Comparison of ENCODE assay signal across 8 cellular contexts in the genomic region with DNA sequence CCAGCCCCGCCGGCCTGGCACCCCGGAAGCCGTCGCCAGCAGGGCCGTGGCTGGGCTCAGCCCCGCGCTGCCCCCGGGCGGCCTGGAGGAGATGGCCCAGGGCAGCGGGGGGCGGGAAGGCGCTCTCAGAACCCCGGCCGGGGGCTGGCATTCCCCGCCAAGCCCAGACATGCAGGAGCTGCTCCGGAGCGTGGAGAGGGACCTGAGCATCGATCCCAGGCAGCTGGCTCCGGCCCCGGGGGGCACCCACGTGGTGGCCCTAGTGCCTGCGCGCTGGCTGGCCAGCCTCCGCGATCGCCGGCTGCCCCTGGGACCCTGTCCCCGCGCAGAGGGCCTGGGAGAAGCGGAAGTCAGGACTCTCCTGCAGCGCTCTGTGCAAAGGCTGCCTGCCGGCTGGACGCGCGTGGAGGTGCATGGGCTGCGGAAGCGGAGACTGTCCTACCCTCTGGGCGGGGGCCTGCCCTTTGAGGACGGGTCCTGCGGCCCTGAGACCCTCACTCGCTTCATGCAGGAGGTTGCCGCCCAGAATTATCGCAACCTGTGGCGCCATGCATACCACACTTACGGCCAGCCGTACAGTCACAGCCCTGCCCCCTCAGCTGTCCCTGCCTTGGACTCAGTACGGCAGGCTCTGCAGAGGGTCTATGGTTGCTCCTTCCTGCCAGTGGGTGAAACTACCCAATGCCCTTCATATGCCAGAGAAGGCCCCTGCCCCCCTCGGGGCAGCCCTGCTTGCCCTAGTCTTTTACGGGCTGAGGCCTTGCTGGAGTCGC. TPM values are rescaled to one million over a fixed set of nuclear protein-coding genes. Genes with fewer than 3 reads are reported as not detected.
DNase-seq lines count a peak whose midpoint lies in the region; ATAC-seq, FAIRE-seq and TF ChIP-seq lines count a peak whose summit lies in the region.

No MANE protein-coding gene starts in this region.

- intact Hi-C loops in breast epithelium (cut with DNase I; ENCODE audit: low total_unique reads) (no loop called here), HepG2 (cut with micrococcal nuclease; ENCODE audit: unreplicated experiment) (no loop called here), testis (cut with DNase I; ENCODE audit: low total_unique reads) (no loop called here)

- H3K4me2 ChIP-seq in HepG2 (ENCODE audit: low read depth, low read length), result peak overlapping the region; percentile 97

- no peak overlapping the region for H2AFZ ChIP-seq in HepG2 (ENCODE audit: low read length)

- H3K4me1 ChIP-seq in breast epithelium (peaks cover 0 to 9% of the 10 kb centered on the region in 2 donors), HepG2 (ENCODE audit: insufficient read depth, low read length) (peaks cover 69% of the 10 kb centered on the region), testis (peaks cover 43% of the 10 kb centered on the region)

- peak overlapping the region; percentile 51 for H3K4me3 ChIP-seq in MG63
- peak overlapping the region; percentile 66 to 87 (median 82) for H3K4me3 ChIP-seq in breast epithelium
- peak overlapping the region; percentile 62 to 78 (median 64) for H3K4me3 ChIP-seq in HepG2 (replicated peaks in 1 of 3; ENCODE audit: insufficient read depth in 1 of 3, low read depth in 2 of 3, low read length in 3 of 3)
- peak overlapping the region; percentile 66 to 72 for H3K4me3 ChIP-seq in testis

- DNase-seq in CD1c-positive myeloid dendritic cell (ENCODE audit: extremely low spot score) (peak; percentile 74), MG63 (no peak), breast epithelium (ENCODE audit: low spot score in 2 of 2) (no peak), HepG2 (ENCODE audit: low spot score) (no peak), testis (no peak), mesenteric fat pad (ENCODE audit: low spot score) (no peak), HK-2 (ENCODE audit: unreplicated experiment) (no peak)

- no peaks in the 10 kb centered on the region for H3K36me3 ChIP-seq in MG63
- H3K36me3 ChIP-seq in breast epithelium, result no peaks in the 10 kb centered on the region
- peaks cover 0 to 1% of the 10 kb centered on the region in 2 experiments; a peak in 2 of 5 replicates for H3K36me3 ChIP-seq in HepG2 (replicated peaks in 1 of 2; ENCODE audit: control insufficient read depth in 1 of 2, insufficient read depth in 2 of 2, low read length in 2 of 2)
- no peaks in the 10 kb centered on the region for H3K36me3 ChIP-seq in testis (ENCODE audit: low read depth, missing control alignments)

- ATAC-seq in GM21381 (IDR thresholded peaks at IDR 0.05; ENCODE audit: unreplicated experiment), result peak; percentile 35
- ATAC-seq in HepG2, result peak; percentile 79

- in situ Hi-C loops in HepG2 (cut with HindIII; ENCODE audit: extremely low pct_ligation_motif_present, low pct_unique_long_range_greater_than_20kb), result loop anchor here (25.0 kb wide), 1 partner anchor 312 kb away; a partner anchor contains a TSS

- no peak; the same call in none of the 2 replicates for TF ChIP-seq RAD21 in HepG2 (CRISPR knock-in tag; IDR thresholded peaks at IDR 0.05)

- H3K27me3 ChIP-seq in MG63 (no peaks in the 10 kb centered on the region), breast epithelium (no peaks in the 10 kb centered on the region), HepG2 (ENCODE audit: control insufficient read depth in 1 of 2, insufficient read depth in 2 of 2, low read length in 2 of 2) (no peaks in the 10 kb centered on the region), testis (no peaks in the 10 kb centered on the region)

- TF ChIP-seq POLR2A in breast epithelium (IDR thresholded peaks at IDR 0.05), result no peak
- TF ChIP-seq POLR2A in HepG2 (IDR thresholded peaks at IDR 0.05; ENCODE audit: insufficient read depth in 1 of 2, low read depth in 2 of 2, low read length in 2 of 2), result no peak
- TF ChIP-seq POLR2A in testis (IDR thresholded peaks at IDR 0.05), result no peak

- 40% methylated on average over 2 of the region's 51 CpGs for WGBS in HepG2 (ENCODE audit: low lambda C conversion rate)
- WGBS in testis, 2 donors, result 0 to 24% methylated on average over 2 to 39 of the region's 51 CpGs

- TF ChIP-seq CTCF in breast epithelium (IDR thresholded peaks at IDR 0.05) (no peak), HepG2 (CRISPR knock-in tag; IDR thresholded peaks at IDR 0.05) (peak; percentile 32), testis (IDR thresholded peaks at IDR 0.05) (no peak)

- TF ChIP-seq EP300 in HepG2 (IDR thresholded peaks at IDR 0.05; ENCODE audit: low read depth in 2 of 2, low read length in 2 of 2), result no peak
- no peak for TF ChIP-seq EP300 in HepG2 (CRISPR knock-in tag; IDR thresholded peaks at IDR 0.05; ENCODE audit: borderline replicate concordance)

- H3K9ac ChIP-seq in HepG2 (ENCODE audit: insufficient read depth, low read depth, low read length), result peak overlapping the region; percentile 73

- POLR2A ChIA-PET in HepG2 (lab: Yijun Ruan, JAX), result interaction anchor here (0.7 to 17.5 kb wide), 11 partner anchors 8 to 85 kb away, joined by 3 to 299 read pairs (median 6); a partner anchor contains a TSS

- CTCF ChIA-PET in HepG2 (lab: Yijun Ruan, JAX; ENCODE audit: low intra/inter-chr PET ratio, low total read pairs), result no interaction called here

- no peaks in the 10 kb centered on the region for H4K20me1 ChIP-seq in HepG2 (ENCODE audit: insufficient read depth, low read length)

- BruUV-seq in HepG2 (replicated peaks; lab: Mats Ljungman, UMichigan), result no TSS peak

- no peaks in the 10 kb centered on the region for H3K9me3 ChIP-seq in MG63
- H3K9me3 ChIP-seq in breast epithelium, result no peaks in the 10 kb centered on the region
- no peaks in the 10 kb centered on the region for H3K9me3 ChIP-seq in HepG2 (ENCODE audit: low read length)
- H3K9me3 ChIP-seq in testis, result no peaks in the 10 kb centered on the region

- H3K27ac ChIP-seq in breast epithelium (peak overlapping the region; percentile 80 to 92), HepG2 (ENCODE audit: extremely low read length, insufficient read depth, low read length) (peak overlapping the region; percentile 77), testis (peak overlapping the region; percentile 68 to 90)

- peaks cover 23% of the 10 kb centered on the region for H3K79me2 ChIP-seq in HepG2 (ENCODE audit: insufficient read depth, low read length)

- FAIRE-seq in HepG2 (lab: Jason Lieb, UNC), result no peak

RNA-seq across cellular contexts. Expression of a gene that starts 0.6 kb away (rescaled TPM):
- 7.2 and 20.3 TPM in 2 replicates for total RNA-seq in MG63 (2014; rRNA removed; shearing (Covaris generic); ENCODE audit: low replicate concordance)
- total RNA-seq in breast epithelium, result 10 to 100 TPM; 36.6 to 52.6 (median 41.6) TPM
- total RNA-seq in HepG2 (2016; rRNA removed; fragmentation: Illumina TruSeq; extraction: Trizol), result 12.5 and 16.7 TPM in 2 replicates
- 3.6 and 3.9 TPM in 2 replicates for total RNA-seq in HepG2 (2016; cell fraction: cytosol; rRNA removed; fragmentation: Illumina TruSeq; extraction: Trizol; ENCODE audit: low read depth)
- total RNA-seq in HepG2 (2016; cell fraction: insoluble cytoplasmic fraction; rRNA removed; fragmentation: Illumina TruSeq; extraction: Trizol), result 9.9 and 18.3 TPM in 2 replicates
- 5.3 and 6.1 TPM in 2 replicates for total RNA-seq in HepG2 (2016; cell fraction: membrane; rRNA removed; fragmentation: Illumina TruSeq; extraction: Trizol)
- 16.0 and 19.6 TPM in 2 replicates for total RNA-seq in HepG2 (2016; cell fraction: nucleus; rRNA removed; fragmentation: Illumina TruSeq; extraction: Trizol)
- polyA plus RNA-seq in HepG2 (2011; rRNA removed), result 9.1 and 15.1 TPM in 2 replicates
- polyA plus RNA-seq in HepG2 (2011; cell fraction: cytosol; rRNA removed), result 6.4 and 10.5 TPM in 2 replicates
- 60.8 and 75.3 TPM in 2 replicates for polyA plus RNA-seq in HepG2 (2011; cell fraction: nucleus; rRNA removed)
- 8.5 and 12.5 TPM in 2 replicates for polyA plus RNA-seq in HepG2 (2012)
- polyA plus RNA-seq in HepG2 (2016; cell fraction: cytosol; fragmentation: Illumina TruSeq; extraction: Trizol; ENCODE audit: low read depth), result 1.8 and 2.2 TPM in 2 replicates
- polyA plus RNA-seq in HepG2 (2016; cell fraction: insoluble cytoplasmic fraction; fragmentation: Illumina TruSeq; extraction: Trizol; ENCODE audit: low read depth), result 10.4 and 13.7 TPM in 2 replicates
- polyA plus RNA-seq in HepG2 (2016; cell fraction: membrane; fragmentation: Illumina TruSeq; extraction: Trizol; ENCODE audit: low read depth), result 3.1 and 3.3 TPM in 2 replicates
- 42.6 and 43.3 TPM in 2 replicates for polyA plus RNA-seq in HepG2 (2016; cell fraction: nucleus; fragmentation: Illumina TruSeq; extraction: Trizol; ENCODE audit: insufficient read depth, low read depth)
- polyA minus RNA-seq in HepG2 (2011; rRNA and poly(A)+ RNA removed; ENCODE audit: low replicate concordance), result 15.7 and 46.8 TPM in 2 replicates
- 13.4 and 15.0 TPM in 2 replicates for polyA minus RNA-seq in HepG2 (2011; cell fraction: cytosol; rRNA and poly(A)+ RNA removed)
- 18.0 and 22.3 TPM in 2 replicates for polyA minus RNA-seq in HepG2 (2011; cell fraction: nucleus; rRNA and poly(A)+ RNA removed)
- 10 to 100 TPM; 58.4 to 71.4 TPM for total RNA-seq in testis
- 16.9 TPM for polyA plus RNA-seq in testis (ENCODE audit: insufficient read depth, low read depth, low replicate concordance)
- 47.4 TPM for total RNA-seq in mesenteric fat pad

RNA-seq across cellular contexts. Expression of a gene that starts 14.9 kb away (rescaled TPM):
- 0.37 and 0.59 TPM in 2 replicates for total RNA-seq in MG63 (2014; rRNA removed; shearing (Covaris generic); ENCODE audit: low replicate concordance)
- total RNA-seq in breast epithelium, result 10 to 100 TPM in 1 of 3 donors, 1 to 10 TPM in 2; 3.7 to 10.9 (median 6.9) TPM
- 0.84 and 1.1 TPM in 2 replicates for total RNA-seq in HepG2 (2016; rRNA removed; fragmentation: Illumina TruSeq; extraction: Trizol)
- 0.26 and 0.40 TPM in 2 replicates for total RNA-seq in HepG2 (2016; cell fraction: cytosol; rRNA removed; fragmentation: Illumina TruSeq; extraction: Trizol; ENCODE audit: low read depth)
- total RNA-seq in HepG2 (2016; cell fraction: insoluble cytoplasmic fraction; rRNA removed; fragmentation: Illumina TruSeq; extraction: Trizol), result 0.92 and 1.3 TPM in 2 replicates
- total RNA-seq in HepG2 (2016; cell fraction: membrane; rRNA removed; fragmentation: Illumina TruSeq; extraction: Trizol), result 0.86 and 1.1 TPM in 2 replicates
- total RNA-seq in HepG2 (2016; cell fraction: nucleus; rRNA removed; fragmentation: Illumina TruSeq; extraction: Trizol), result 0.84 and 0.94 TPM in 2 replicates
- 0.90 and 1.2 TPM in 2 replicates for polyA plus RNA-seq in HepG2 (2011; rRNA removed)
- 0.56 and 0.73 TPM in 2 replicates for polyA plus RNA-seq in HepG2 (2011; cell fraction: cytosol; rRNA removed)
- polyA plus RNA-seq in HepG2 (2011; cell fraction: nucleus; rRNA removed), result 0.92 and 1.4 TPM in 2 replicates
- 0.78 and 1.3 TPM in 2 replicates for polyA plus RNA-seq in HepG2 (2012)
- polyA plus RNA-seq in HepG2 (2016; cell fraction: cytosol; fragmentation: Illumina TruSeq; extraction: Trizol; ENCODE audit: low read depth), result 0.23 and 0.25 TPM in 2 replicates
- polyA plus RNA-seq in HepG2 (2016; cell fraction: insoluble cytoplasmic fraction; fragmentation: Illumina TruSeq; extraction: Trizol; ENCODE audit: low read depth), result 0.71 and 0.74 TPM in 2 replicates
- polyA plus RNA-seq in HepG2 (2016; cell fraction: membrane; fragmentation: Illumina TruSeq; extraction: Trizol; ENCODE audit: low read depth), result 0.47 and 0.49 TPM in 2 replicates
- 1.4 and 1.5 TPM in 2 replicates for polyA plus RNA-seq in HepG2 (2016; cell fraction: nucleus; fragmentation: Illumina TruSeq; extraction: Trizol; ENCODE audit: insufficient read depth, low read depth)
- polyA minus RNA-seq in HepG2 (2011; rRNA and poly(A)+ RNA removed; ENCODE audit: low replicate concordance), result 1.6 and 2.6 TPM in 2 replicates
- polyA minus RNA-seq in HepG2 (2011; cell fraction: cytosol; rRNA and poly(A)+ RNA removed), result 0.53 and 1.3 TPM in 2 replicates
- 1.3 and 1.6 TPM in 2 replicates for polyA minus RNA-seq in HepG2 (2011; cell fraction: nucleus; rRNA and poly(A)+ RNA removed)
- total RNA-seq in testis, result 1 to 10 TPM; 1.2 to 2.0 TPM
- 1.1 TPM for polyA plus RNA-seq in testis (ENCODE audit: insufficient read depth, low read depth, low replicate concordance)
- total RNA-seq in mesenteric fat pad, result 30.1 TPM

RNA-seq across cellular contexts. Expression of a gene that starts 17.6 kb away (rescaled TPM):
- not detected in 2 replicates for total RNA-seq in MG63 (2014; rRNA removed; shearing (Covaris generic); ENCODE audit: low replicate concordance)
- total RNA-seq in breast epithelium (10 to 100 TPM; 18.4 to 30.1 (median 21.3) TPM), HepG2 (2016; rRNA removed; fragmentation: Illumina TruSeq; extraction: Trizol) (123 and 309 TPM in 2 replicates), testis (10 to 100 TPM; 31.7 to 41.9 TPM), mesenteric fat pad (29.3 TPM)
- total RNA-seq in HepG2 (2016; cell fraction: cytosol; rRNA removed; fragmentation: Illumina TruSeq; extraction: Trizol; ENCODE audit: low read depth), result 43.1 and 45.3 TPM in 2 replicates
- 113 and 316 TPM in 2 replicates for total RNA-seq in HepG2 (2016; cell fraction: insoluble cytoplasmic fraction; rRNA removed; fragmentation: Illumina TruSeq; extraction: Trizol)
- total RNA-seq in HepG2 (2016; cell fraction: membrane; rRNA removed; fragmentation: Illumina TruSeq; extraction: Trizol), result 90.4 and 105 TPM in 2 replicates
- total RNA-seq in HepG2 (2016; cell fraction: nucleus; rRNA removed; fragmentation: Illumina TruSeq; extraction: Trizol), result 243 and 286 TPM in 2 replicates
- polyA plus RNA-seq in HepG2 (2011; rRNA removed) (548 and 871 TPM in 2 replicates), testis (ENCODE audit: insufficient read depth, low read depth, low replicate concordance) (15.3 TPM)
- polyA plus RNA-seq in HepG2 (2011; cell fraction: cytosol; rRNA removed), result 573 and 676 TPM in 2 replicates
- 1,260 and 1,369 TPM in 2 replicates for polyA plus RNA-seq in HepG2 (2011; cell fraction: nucleus; rRNA removed)
- polyA plus RNA-seq in HepG2 (2012), result 401 and 511 TPM in 2 replicates
- 58.6 and 61.9 TPM in 2 replicates for polyA plus RNA-seq in HepG2 (2016; cell fraction: cytosol; fragmentation: Illumina TruSeq; extraction: Trizol; ENCODE audit: low read depth)
- 142 and 163 TPM in 2 replicates for polyA plus RNA-seq in HepG2 (2016; cell fraction: insoluble cytoplasmic fraction; fragmentation: Illumina TruSeq; extraction: Trizol; ENCODE audit: low read depth)
- 96.0 and 97.4 TPM in 2 replicates for polyA plus RNA-seq in HepG2 (2016; cell fraction: membrane; fragmentation: Illumina TruSeq; extraction: Trizol; ENCODE audit: low read depth)
- polyA plus RNA-seq in HepG2 (2016; cell fraction: nucleus; fragmentation: Illumina TruSeq; extraction: Trizol; ENCODE audit: insufficient read depth, low read depth), result 572 and 581 TPM in 2 replicates
- 1.3 and 600 TPM in 2 replicates for polyA minus RNA-seq in HepG2 (2011; rRNA and poly(A)+ RNA removed; ENCODE audit: low replicate concordance)
- 283 and 408 TPM in 2 replicates for polyA minus RNA-seq in HepG2 (2011; cell fraction: cytosol; rRNA and poly(A)+ RNA removed)
- 211 and 291 TPM in 2 replicates for polyA minus RNA-seq in HepG2 (2011; cell fraction: nucleus; rRNA and poly(A)+ RNA removed)

RNA-seq across cellular contexts. Expression of a gene that starts 36.8 kb away (rescaled TPM):
- total RNA-seq in MG63 (2014; rRNA removed; shearing (Covaris generic); ENCODE audit: low replicate concordance), result 1.2 and 5.0 TPM in 2 replicates
- total RNA-seq in breast epithelium, result 1,000 to 10,000 TPM in 1 of 3 donors, 100 to 1,000 TPM in 2; 427 to 3,050 (median 615) TPM
- total RNA-seq in HepG2 (2016; rRNA removed; fragmentation: Illumina TruSeq; extraction: Trizol), result 418 and 853 TPM in 2 replicates
- total RNA-seq in HepG2 (2016; cell fraction: cytosol; rRNA removed; fragmentation: Illumina TruSeq; extraction: Trizol; ENCODE audit: low read depth), result 177 and 189 TPM in 2 replicates
- 427 and 844 TPM in 2 replicates for total RNA-seq in HepG2 (2016; cell fraction: insoluble cytoplasmic fraction; rRNA removed; fragmentation: Illumina TruSeq; extraction: Trizol)
- 209 and 251 TPM in 2 replicates for total RNA-seq in HepG2 (2016; cell fraction: membrane; rRNA removed; fragmentation: Illumina TruSeq; extraction: Trizol)
- total RNA-seq in HepG2 (2016; cell fraction: nucleus; rRNA removed; fragmentation: Illumina TruSeq; extraction: Trizol), result 690 and 808 TPM in 2 replicates
- 2,101 and 2,733 TPM in 2 replicates for polyA plus RNA-seq in HepG2 (2011; rRNA removed)
- polyA plus RNA-seq in HepG2 (2011; cell fraction: cytosol; rRNA removed), result 2,219 and 2,408 TPM in 2 replicates
- 1,095 and 1,323 TPM in 2 replicates for polyA plus RNA-seq in HepG2 (2011; cell fraction: nucleus; rRNA removed)
- polyA plus RNA-seq in HepG2 (2012), result 624 and 785 TPM in 2 replicates
- 255 and 290 TPM in 2 replicates for polyA plus RNA-seq in HepG2 (2016; cell fraction: cytosol; fragmentation: Illumina TruSeq; extraction: Trizol; ENCODE audit: low read depth)
- 625 and 642 TPM in 2 replicates for polyA plus RNA-seq in HepG2 (2016; cell fraction: insoluble cytoplasmic fraction; fragmentation: Illumina TruSeq; extraction: Trizol; ENCODE audit: low read depth)
- 280 and 299 TPM in 2 replicates for polyA plus RNA-seq in HepG2 (2016; cell fraction: membrane; fragmentation: Illumina TruSeq; extraction: Trizol; ENCODE audit: low read depth)
- polyA plus RNA-seq in HepG2 (2016; cell fraction: nucleus; fragmentation: Illumina TruSeq; extraction: Trizol; ENCODE audit: insufficient read depth, low read depth), result 1,428 and 1,667 TPM in 2 replicates
- polyA minus RNA-seq in HepG2 (2011; rRNA and poly(A)+ RNA removed; ENCODE audit: low replicate concordance), result 1.4 and 887 TPM in 2 replicates
- polyA minus RNA-seq in HepG2 (2011; cell fraction: cytosol; rRNA and poly(A)+ RNA removed), result 345 and 528 TPM in 2 replicates
- polyA minus RNA-seq in HepG2 (2011; cell fraction: nucleus; rRNA and poly(A)+ RNA removed), result 167 and 268 TPM in 2 replicates
- 1,000 to 10,000 TPM; 1,211 to 2,317 TPM for total RNA-seq in testis
- polyA plus RNA-seq in testis (ENCODE audit: insufficient read depth, low read depth, low replicate concordance), result 828 TPM
- total RNA-seq in mesenteric fat pad, result 1,175 TPM

RNA-seq across cellular contexts. Expression of a gene that starts 40.4 kb away (rescaled TPM):
- total RNA-seq in MG63 (2014; rRNA removed; shearing (Covaris generic); ENCODE audit: low replicate concordance), result 80.5 and 100 TPM in 2 replicates
- total RNA-seq in breast epithelium, result 100 to 1,000 TPM; 173 to 183 (median 176) TPM
- total RNA-seq in HepG2 (2016; rRNA removed; fragmentation: Illumina TruSeq; extraction: Trizol), result 112 and 318 TPM in 2 replicates
- 27.9 and 29.6 TPM in 2 replicates for total RNA-seq in HepG2 (2016; cell fraction: cytosol; rRNA removed; fragmentation: Illumina TruSeq; extraction: Trizol; ENCODE audit: low read depth)
- 104 and 284 TPM in 2 replicates for total RNA-seq in HepG2 (2016; cell fraction: insoluble cytoplasmic fraction; rRNA removed; fragmentation: Illumina TruSeq; extraction: Trizol)
- total RNA-seq in HepG2 (2016; cell fraction: membrane; rRNA removed; fragmentation: Illumina TruSeq; extraction: Trizol), result 59.5 and 61.6 TPM in 2 replicates
- 124 and 135 TPM in 2 replicates for total RNA-seq in HepG2 (2016; cell fraction: nucleus; rRNA removed; fragmentation: Illumina TruSeq; extraction: Trizol)
- 179 and 195 TPM in 2 replicates for polyA plus RNA-seq in HepG2 (2011; rRNA removed)
- polyA plus RNA-seq in HepG2 (2011; cell fraction: cytosol; rRNA removed), result 79.1 and 90.7 TPM in 2 replicates
- polyA plus RNA-seq in HepG2 (2011; cell fraction: nucleus; rRNA removed), result 265 and 296 TPM in 2 replicates
- 129 and 145 TPM in 2 replicates for polyA plus RNA-seq in HepG2 (2012)
- polyA plus RNA-seq in HepG2 (2016; cell fraction: cytosol; fragmentation: Illumina TruSeq; extraction: Trizol; ENCODE audit: low read depth), result 15.0 and 17.7 TPM in 2 replicates
- 300 and 377 TPM in 2 replicates for polyA plus RNA-seq in HepG2 (2016; cell fraction: insoluble cytoplasmic fraction; fragmentation: Illumina TruSeq; extraction: Trizol; ENCODE audit: low read depth)
- 37.4 and 39.7 TPM in 2 replicates for polyA plus RNA-seq in HepG2 (2016; cell fraction: membrane; fragmentation: Illumina TruSeq; extraction: Trizol; ENCODE audit: low read depth)
- 245 and 257 TPM in 2 replicates for polyA plus RNA-seq in HepG2 (2016; cell fraction: nucleus; fragmentation: Illumina TruSeq; extraction: Trizol; ENCODE audit: insufficient read depth, low read depth)
- polyA minus RNA-seq in HepG2 (2011; rRNA and poly(A)+ RNA removed; ENCODE audit: low replicate concordance), result 401 and 410 TPM in 2 replicates
- polyA minus RNA-seq in HepG2 (2011; cell fraction: cytosol; rRNA and poly(A)+ RNA removed), result 275 and 377 TPM in 2 replicates
- polyA minus RNA-seq in HepG2 (2011; cell fraction: nucleus; rRNA and poly(A)+ RNA removed), result 189 and 229 TPM in 2 replicates
- 100 to 1,000 TPM; 307 to 325 TPM for total RNA-seq in testis
- polyA plus RNA-seq in testis (ENCODE audit: insufficient read depth, low read depth, low replicate concordance), result 315 TPM
- total RNA-seq in mesenteric fat pad, result 225 TPM

Comparison
In these comparisons a context has a peak if more than half of its experiments do, and no peak if none do; other contexts are left out.
1. RNA of a gene that starts 17.6 kb away (total RNA-seq): 43.1 to 316 TPM in HepG2, 31.7 to 41.9 TPM in testis, 29.3 TPM in mesenteric fat pad (single experiment) and 18.4 to 30.1 TPM in breast epithelium; not detected in MG63; every median in the first group is over 10 times any median in the second.
2. Peak in every context shown above with its lines, with median percentiles within 50 percentile points of each other: H3K4me3 ChIP-seq and H3K27ac ChIP-seq.